Comparison of ENCODE assay signal across 1 cellular context in genomic region chr1:28526886-28527285, GRCh38.
A peak's percentile ranks its signal among the peaks of the same experiment; 100 is the strongest.
TF ChIP-seq lines count a peak whose summit lies in the region.

No MANE protein-coding gene starts in this region.

TF ChIP-seq in HCT116, 20 proteins besides CTCF, POLR2A, EP300 and RAD21 (continued from another document):
- TF ChIP-seq SRF (IDR thresholded peaks at IDR 0.05; ENCODE audit: low read depth) (no peak), ZFX (IDR thresholded peaks at IDR 0.05) (no peak), EGR1 (IDR thresholded peaks at IDR 0.05; ENCODE audit: low read depth) (no peak), SP1 (IDR thresholded peaks at IDR 0.05; ENCODE audit: low read depth) (peak; percentile 91), SIN3A (IDR thresholded peaks at IDR 0.05; ENCODE audit: low read depth) (peak; percentile 71), ZBTB33 (IDR thresholded peaks at IDR 0.05; ENCODE audit: extremely low read depth, insufficient replicate concordance, low read length) (peak; percentile 11), EZH2 (IDR thresholded peaks at IDR 0.05) (no peak)
- TF ChIP-seq, protein P1, sequence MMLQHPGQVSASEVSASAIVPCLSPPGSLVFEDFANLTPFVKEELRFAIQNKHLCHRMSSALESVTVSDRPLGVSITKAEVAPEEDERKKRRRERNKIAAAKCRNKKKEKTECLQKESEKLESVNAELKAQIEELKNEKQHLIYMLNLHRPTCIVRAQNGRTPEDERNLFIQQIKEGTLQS (IDR thresholded peaks at IDR 0.05): no peak; the same call in 1 of the 2 replicates
